In the genomic region with DNA sequence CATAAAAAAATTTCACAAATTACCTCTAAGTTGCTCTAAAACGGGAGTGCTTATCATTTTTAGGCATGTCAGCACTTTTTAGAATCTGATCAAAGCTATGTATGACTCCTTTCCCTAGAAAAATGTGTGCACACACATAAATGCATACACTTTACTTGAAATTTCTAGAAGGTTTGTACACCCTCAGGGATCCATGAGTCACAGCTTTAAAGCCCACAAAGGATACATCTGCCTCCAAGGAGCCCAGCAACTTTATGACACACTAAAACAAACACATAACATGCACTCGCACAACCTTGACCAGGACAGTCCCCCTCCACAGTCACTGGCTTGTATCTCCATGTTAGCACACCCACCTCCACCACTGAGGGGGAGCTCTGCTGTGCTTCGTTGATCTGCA, we compare ENCODE assay signal across 12 cellular contexts.
DNase-seq lines count a peak whose midpoint lies in the region; ATAC-seq and TF ChIP-seq lines count a peak whose summit lies in the region.
"Had no signal": no experiment of that assay in that cellular context is flagged by ENCODE, and none has a peak within 500 bp of the region (broad histone marks: within the 10 kb centered on the region; RNA-seq: fewer than 3 reads in every experiment).

No MANE protein-coding gene starts in this region.

- no peak overlapping the region for H2AFZ ChIP-seq in DND-41 (ENCODE audit: low read depth, low read length)

- H3K4me1 ChIP-seq in DND-41 (ENCODE audit: insufficient read depth, low read length) (peaks cover 57% of the 10 kb centered on the region), endodermal cell (ENCODE audit: control insufficient read depth, insufficient read depth, low read length) (no peaks in the 10 kb centered on the region), body of pancreas (no peaks in the 10 kb centered on the region)
- H3K4me1 ChIP-seq: adrenal gland had no signal

- TF ChIP-seq POLR2A in body of pancreas (IDR thresholded peaks at IDR 0.05): no peak

- H3K9me3 Mint-ChIP-seq in nephron progenitor cell (no peaks in the 10 kb centered on the region), endodermal cell (no peaks in the 10 kb centered on the region)

- no peaks in the 10 kb centered on the region for H3K27me3 ChIP-seq in DND-41 (ENCODE audit: insufficient read depth, low read length, poor library complexity)
- H3K27me3 ChIP-seq in MG63: no peaks in the 10 kb centered on the region
- H3K27me3 ChIP-seq in endodermal cell (ENCODE audit: control insufficient read depth, insufficient read depth, low read length, poor library complexity, severe bottlenecking): no peaks in the 10 kb centered on the region
- H3K27me3 ChIP-seq in body of pancreas: no peaks in the 10 kb centered on the region
- H3K27me3 ChIP-seq: adrenal gland, heart right ventricle, neutrophil had no signal

- peaks cover 12% of the 10 kb centered on the region; the same call in 1 of the 2 replicates for H4K20me1 ChIP-seq in DND-41 (ENCODE audit: insufficient read depth, low read length)

- H3K79me2 ChIP-seq in DND-41 (ENCODE audit: insufficient read depth, low read length): no peaks in the 10 kb centered on the region

- no peak for ATAC-seq in DND-41 (ENCODE audit: insufficient read depth, low read depth)
- ATAC-seq in HG03354 (IDR thresholded peaks at IDR 0.05; ENCODE audit: poor library complexity, severe bottlenecking, unreplicated experiment): no peak
- no peak for ATAC-seq in body of pancreas
- ATAC-seq: heart right ventricle had no signal

- intact Hi-C loops in body of pancreas (cut with DNase I): no loop called here

- 89 to 100% methylated on average over 1 to 3 of the region's 3 CpGs for WGBS in endodermal cell (ENCODE audit: insufficient coverage in 1 of 2, insufficient read length in 1 of 2), 2 experiments
- 71 to 85% methylated on average over 3 of the region's 3 CpGs for WGBS in body of pancreas, 2 donors

- H3K9me3 ChIP-seq in DND-41 (ENCODE audit: insufficient read depth, low read length, severe bottlenecking): no peaks in the 10 kb centered on the region
- no peaks in the 10 kb centered on the region for H3K9me3 ChIP-seq in MG63
- no peaks in the 10 kb centered on the region for H3K9me3 ChIP-seq in endodermal cell (ENCODE audit: control insufficient read depth, low read length)
- no peaks in the 10 kb centered on the region for H3K9me3 ChIP-seq in body of pancreas
- H3K9me3 ChIP-seq: adrenal gland, heart right ventricle, neutrophil had no signal

- H3K27ac ChIP-seq in DND-41 (ENCODE audit: low read length) (peak overlapping the region; percentile 79), endodermal cell (ENCODE audit: low read depth, low read length) (no peak overlapping the region), body of pancreas (no peak overlapping the region)
- H3K27ac ChIP-seq: adrenal gland, heart right ventricle, neutrophil had no signal

- no peak for DNase-seq in DND-41
- peak; percentile 16 for DNase-seq in MG63
- DNase-seq in cardiac fibroblast (ENCODE audit: low read depth in 2 of 2): peak; percentile 60 to 80
- DNase-seq in nephron progenitor cell: peak; percentile 22
- no peak for DNase-seq in endodermal cell
- DNase-seq in body of pancreas: no peak
- DNase-seq in NCI-H2227 (lab: John Stamatoyannopoulos, UW; ENCODE audit: unreplicated experiment): no peak
- DNase-seq: adrenal gland, heart right ventricle, Kasumi-1 had no signal

- H3K4me3 ChIP-seq in DND-41 (ENCODE audit: low read depth in 1 of 2, low read length in 2 of 2) (no peak overlapping the region), MG63 (no peak overlapping the region), cardiac fibroblast (replicated peaks in 1 of 2; ENCODE audit: low read depth in 2 of 2, low read length in 2 of 2) (no peak overlapping the region), endodermal cell (ENCODE audit: low read length) (no peak overlapping the region), body of pancreas (no peak overlapping the region)
- H3K4me3 ChIP-seq: adrenal gland, heart right ventricle had no signal

- H3K4me3 Mint-ChIP-seq in nephron progenitor cell: no peak overlapping the region
- H3K4me3 Mint-ChIP-seq in endodermal cell: no peak overlapping the region

- H3K4me1 Mint-ChIP-seq in nephron progenitor cell: peaks cover 45% of the 10 kb centered on the region
- H3K4me1 Mint-ChIP-seq in endodermal cell: peaks cover 4% of the 10 kb centered on the region

- H3K9ac ChIP-seq in DND-41 (ENCODE audit: low read depth, low read length) (peak overlapping the region; percentile 33; the same call in 1 of the 2 replicates), endodermal cell (ENCODE audit: extremely low read depth, low read length, poor library complexity, severe bottlenecking) (no peak overlapping the region)

- H3K36me3 ChIP-seq in DND-41 (ENCODE audit: insufficient read depth, low read length) (peaks cover 5% of the 10 kb centered on the region), MG63 (no peaks in the 10 kb centered on the region), endodermal cell (ENCODE audit: control insufficient read depth, insufficient read depth, low read length) (no peaks in the 10 kb centered on the region), body of pancreas (replicated peaks in 1 of 2; ENCODE audit: insufficient read depth in 1 of 2, low read depth in 2 of 2) (no peaks in the 10 kb centered on the region)
- H3K36me3 ChIP-seq: adrenal gland, heart right ventricle, neutrophil had no signal

- H3K27ac Mint-ChIP-seq in nephron progenitor cell (no peak overlapping the region), endodermal cell (no peak overlapping the region)

- TF ChIP-seq CTCF in DND-41 (IDR thresholded peaks at IDR 0.05; ENCODE audit: borderline replicate concordance, extremely low read depth, low read length, poor library complexity, severe bottlenecking) (no peak), cardiac fibroblast (IDR thresholded peaks at IDR 0.05; ENCODE audit: low read depth, low read length) (no peak), nephron progenitor cell (IDR thresholded peaks at IDR 0.05) (no peak), endodermal cell (conservative IDR thresholded peaks at IDR 0.05) (no peak), body of pancreas (IDR thresholded peaks at IDR 0.05) (no peak)

- H3K36me3 Mint-ChIP-seq in nephron progenitor cell (ENCODE audit: low read depth) (no peaks in the 10 kb centered on the region), endodermal cell (ENCODE audit: low read depth) (no peaks in the 10 kb centered on the region)

- H3K27me3 Mint-ChIP-seq in nephron progenitor cell (ENCODE audit: low read depth, poor library complexity): peaks cover 4% of the 10 kb centered on the region
- no peaks in the 10 kb centered on the region for H3K27me3 Mint-ChIP-seq in endodermal cell (ENCODE audit: insufficient read depth)

- peak overlapping the region; percentile 58; the same call in 1 of the 2 replicates for H3K4me2 ChIP-seq in DND-41 (ENCODE audit: insufficient read depth, low read length)

Comparison
In these comparisons a context has a peak if more than half of its experiments do, and no peak if none do; other contexts are left out.
1. DNase-seq: peak in MG63 (single experiment), cardiac fibroblast (2 of 2) and nephron progenitor cell (single experiment); none in DND-41 (single experiment), endodermal cell (single experiment), body of pancreas (0 of 4) and NCI-H2227 (single experiment).